In the genomic region with DNA sequence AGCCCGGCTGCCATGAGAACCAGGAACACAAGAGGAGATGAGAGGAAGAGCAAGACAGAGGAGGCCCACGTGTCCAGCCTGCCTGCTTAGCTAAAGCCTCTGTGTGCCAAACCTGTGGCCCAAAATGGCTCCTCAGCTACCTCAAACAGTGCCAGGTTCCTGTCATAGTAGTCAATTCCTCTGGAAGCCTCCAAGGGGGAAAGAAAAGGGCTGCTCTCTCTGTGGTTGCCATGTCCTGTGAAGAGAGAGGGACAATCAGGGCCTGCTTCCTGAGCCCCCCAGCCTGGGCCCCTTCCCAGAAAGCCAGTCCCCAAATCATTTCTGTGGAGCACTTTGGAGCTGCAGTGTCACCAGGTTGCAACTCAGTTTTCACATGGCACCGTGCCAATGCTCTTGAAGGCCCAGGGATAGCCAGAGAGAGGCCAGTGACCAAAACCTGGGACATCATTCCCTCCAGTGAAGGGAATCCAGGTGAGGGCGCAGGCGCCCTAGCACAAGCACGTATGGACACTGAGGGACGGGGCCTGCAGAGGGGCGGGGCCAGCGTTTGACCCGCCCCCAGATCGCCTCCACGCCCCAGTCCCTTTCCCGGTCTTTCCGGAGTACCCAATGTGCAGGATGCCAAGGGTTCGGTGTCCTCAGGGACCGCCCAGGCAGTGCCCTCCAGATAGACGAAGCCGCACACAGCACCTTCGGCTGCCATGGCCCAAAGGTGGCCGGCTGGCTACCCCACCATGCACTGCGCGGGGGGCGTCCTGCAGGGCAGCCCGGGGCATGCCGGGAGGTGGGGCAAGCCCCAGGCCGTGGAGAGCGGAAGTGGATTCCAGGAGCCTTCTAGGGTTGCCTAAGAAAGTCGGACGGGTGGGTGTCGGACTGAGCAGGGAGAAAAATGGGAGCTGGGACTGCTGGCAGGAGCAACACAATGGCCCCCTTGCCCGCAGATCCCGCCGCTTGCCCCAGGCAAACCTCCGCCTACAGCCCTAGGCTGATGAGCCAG, we compare ENCODE assay signal across 17 cellular contexts. TPM values are rescaled to one million over a fixed set of nuclear protein-coding genes. Genes with fewer than 3 reads are reported as not detected.
A peak's percentile ranks its signal among the peaks of the same experiment; 100 is the strongest.
DNase-seq lines count a peak whose midpoint lies in the region; ATAC-seq and TF ChIP-seq lines count a peak whose summit lies in the region.
"Had no signal": no experiment of that assay in that cellular context is flagged by ENCODE, and none has a peak within 500 bp of the region (broad histone marks: within the 10 kb centered on the region; RNA-seq: fewer than 3 reads in every experiment).

No MANE protein-coding gene starts in this region.

- no peak overlapping the region for H3K4me3 ChIP-seq in endodermal cell (ENCODE audit: low read length)
- no peak overlapping the region for H3K4me3 ChIP-seq in lung
- no peak overlapping the region for H3K4me3 ChIP-seq in thyroid gland (replicated peaks in 1 of 3)
- H3K4me3 ChIP-seq: A549, pancreas had no signal

- H3K4me1 ChIP-seq in endodermal cell (ENCODE audit: control insufficient read depth, insufficient read depth, low read length) = peaks cover 16% of the 10 kb centered on the region
- H3K4me1 ChIP-seq in lung (ENCODE audit: control insufficient read depth in 2 of 2, insufficient read depth in 2 of 2, low read length in 2 of 2) = peaks cover 26 to 54% of the 10 kb centered on the region in 2 donors
- peaks cover 47 to 84% of the 10 kb centered on the region in 2 donors for H3K4me1 ChIP-seq in thyroid gland

- peaks cover 31% of the 10 kb centered on the region for H3K36me3 Mint-ChIP-seq in endodermal cell (ENCODE audit: low read depth)

- DNase-seq in NCI-H2196 (lab: John Stamatoyannopoulos, UW; ENCODE audit: unreplicated experiment) (peak; percentile 32), NCI-H2196 treated with DMSO at 0.1 percent for 48 hours (lab: John Stamatoyannopoulos, UW; ENCODE audit: unreplicated experiment) (no peak), endodermal cell (peak; percentile 65), lung (ENCODE audit: low spot score) (no peak), thyroid gland (peak; percentile 61 to 69), putamen (ENCODE audit: low spot score) (no peak), epidermal melanocyte (ENCODE audit: insufficient read length, low spot score) (no peak)
- DNase-seq: activated CD8-positive, alpha-beta T cell treated with anti-CD3 and anti-CD28 coated beads, Interleukin-2, amount 10 ng/mL, durations not matched to agents 7 days and 5 days; activated naive CD4-positive, alpha-beta T cell treated with Interleukin-2 at 50 U/mL for 16 hours; GOT3; NCI-H2029; OCI-M1 had no signal

- intact Hi-C loops in thyroid gland (cut with DNase I) = no loop called here

- H3K27me3 ChIP-seq in endodermal cell (ENCODE audit: control insufficient read depth, insufficient read depth, low read length, poor library complexity, severe bottlenecking) (no peaks in the 10 kb centered on the region), lung (ENCODE audit: control insufficient read depth, insufficient read depth) (no peaks in the 10 kb centered on the region), thyroid gland (no peaks in the 10 kb centered on the region)
- H3K27me3 ChIP-seq: pancreas had no signal

- WGBS in endodermal cell (ENCODE audit: insufficient coverage in 1 of 2, insufficient read length in 1 of 2), 2 experiments = 92 to 94% methylated on average over 27 to 34 of the region's 34 CpGs
- WGBS in lung, 2 donors = 59 to 75% methylated on average over 34 of the region's 34 CpGs
- WGBS in thyroid gland, 2 donors = 65 to 77% methylated on average over 19 to 30 of the region's 34 CpGs

- H3K9me3 ChIP-seq in endodermal cell (ENCODE audit: control insufficient read depth, low read length) (no peaks in the 10 kb centered on the region), lung (ENCODE audit: control insufficient read depth in 2 of 2, insufficient read depth in 1 of 2, low read length in 1 of 2) (no peaks in the 10 kb centered on the region), thyroid gland (no peaks in the 10 kb centered on the region)
- H3K9me3 ChIP-seq: A549, pancreas had no signal

- H3K9ac ChIP-seq in endodermal cell (ENCODE audit: extremely low read depth, low read length, poor library complexity, severe bottlenecking) = no peak overlapping the region

- peaks cover 15% of the 10 kb centered on the region for H3K4me1 Mint-ChIP-seq in endodermal cell

- no peak overlapping the region for H3K27ac ChIP-seq in endodermal cell (ENCODE audit: low read depth, low read length)
- peak overlapping the region; percentile 48 to 54 for H3K27ac ChIP-seq in lung (ENCODE audit: low read depth in 1 of 2, low read length in 1 of 2)
- peak overlapping the region in 2 of 3 donors; percentile 29 to 30 for H3K27ac ChIP-seq in thyroid gland
- H3K27ac ChIP-seq: A549, pancreas had no signal

- ATAC-seq in lung (ENCODE audit: insufficient read depth, low FRiP score) (no peak), HG03460 (IDR thresholded peaks at IDR 0.05; ENCODE audit: unreplicated experiment) (no peak)
- ATAC-seq: A549; activated CD8-positive, alpha-beta T cell treated with anti-CD3 and anti-CD28 coated beads, Interleukin-2, amount 10 ng/mL, durations not matched to agents 7 days and 5 days; pancreas had no signal

- no peak for TF ChIP-seq POLR2A in thyroid gland (IDR thresholded peaks at IDR 0.05)

- no peak overlapping the region for H3K27ac Mint-ChIP-seq in endodermal cell
- H3K27ac Mint-ChIP-seq: T-helper 1 cell treated with Interleukin-12 subunit alpha and Interleukin-12 subunit beta and Interleukin-4 antibody, amounts not matched to agents 30 μg/mL and 1 μg/mL, for 36 hours had no signal

- H3K9me3 Mint-ChIP-seq in endodermal cell = no peaks in the 10 kb centered on the region
- H3K9me3 Mint-ChIP-seq: T-helper 1 cell treated with Interleukin-12 subunit alpha and Interleukin-12 subunit beta and Interleukin-4 antibody, amounts not matched to agents 30 μg/mL and 1 μg/mL, for 36 hours; type B pancreatic cell had no signal

- H3K36me3 ChIP-seq in endodermal cell (ENCODE audit: control insufficient read depth, insufficient read depth, low read length) (peaks cover 46% of the 10 kb centered on the region), lung (ENCODE audit: control insufficient read depth in 2 of 2, insufficient read depth in 2 of 2, low read length in 2 of 2) (peaks cover 0 to 24% of the 10 kb centered on the region in 2 donors), thyroid gland (peaks cover 21 to 22% of the 10 kb centered on the region in 2 donors)

- H3K4me3 Mint-ChIP-seq in endodermal cell = peak overlapping the region; percentile 29
- H3K4me3 Mint-ChIP-seq: activated CD8-positive, alpha-beta T cell treated with anti-CD3 and anti-CD28 coated beads, Interleukin-2, amount 10 ng/mL, durations not matched to agents 7 days and 5 days; T-helper 1 cell treated with Interleukin-12 subunit alpha and Interleukin-12 subunit beta and Interleukin-4 antibody, amounts not matched to agents 30 μg/mL and 1 μg/mL, for 36 hours; type B pancreatic cell had no signal

- TF ChIP-seq CTCF in endodermal cell (conservative IDR thresholded peaks at IDR 0.05) (no peak), lung (IDR thresholded peaks at IDR 0.05; ENCODE audit: control extremely low read depth, extremely low read depth) (no peak), thyroid gland (IDR thresholded peaks at IDR 0.05) (no peak)

- H3K27me3 Mint-ChIP-seq in endodermal cell (ENCODE audit: insufficient read depth) = peaks cover 2% of the 10 kb centered on the region

RNA-seq across cellular contexts. Expression of a gene that starts 4.8 kb away (rescaled TPM):
- total RNA-seq in endodermal cell (10 to 100 TPM; 37.9 to 43.4 TPM), lung (100 to 1,000 TPM in 1 of 2 donors, 10 to 100 TPM in 1; 91.9 to 103 TPM), thyroid gland (10 to 100 TPM; 47.0 to 65.1 (median 51.7) TPM)
- 21.2 TPM for polyA plus RNA-seq in endodermal cell (2013, experiment 1 of 2)
- polyA plus RNA-seq in endodermal cell (2013, experiment 2 of 2) = 18.5 TPM
- polyA plus RNA-seq in lung = 10 to 100 TPM; 32.9 to 39.8 TPM

RNA-seq across cellular contexts. Expression of a gene that starts 16.7 kb away (rescaled TPM):
- total RNA-seq in endodermal cell (1 to 10 TPM; 2.9 to 3.5 TPM), lung (under 1 TPM; 0.40 to 0.51 TPM), thyroid gland (under 1 TPM in 2 of 4 donors, not detected in 2; 0.11 to 0.40 TPM)
- polyA plus RNA-seq in endodermal cell (2013, experiment 1 of 2) = not detected
- polyA plus RNA-seq in endodermal cell (2013, experiment 2 of 2) = not detected
- polyA plus RNA-seq in lung = under 1 TPM in 1 of 2 donors, not detected in 1; 0.16 TPM
- total RNA-seq: activated CD8-positive, alpha-beta T cell treated with anti-CD3 and anti-CD28 coated beads, Interleukin-2, amount 10 ng/mL, durations not matched to agents 7 days and 5 days had no signal
- polyA plus RNA-seq: A549, pancreas had no signal

RNA-seq across cellular contexts. Expression of a gene that starts 19.7 kb away (rescaled TPM):
- total RNA-seq in endodermal cell (10 to 100 TPM in 1 of 2 donors, 1 to 10 TPM in 1; 8.4 to 14.3 TPM), lung (10 to 100 TPM in 1 of 2 donors, 1 to 10 TPM in 1; 8.4 to 43.9 TPM), thyroid gland (10 to 100 TPM in 3 of 4 donors, 1 to 10 TPM in 1; 9.9 to 16.4 (median 13.4) TPM)
- 8.7 TPM for polyA plus RNA-seq in endodermal cell (2013, experiment 1 of 2)
- polyA plus RNA-seq in endodermal cell (2013, experiment 2 of 2) = 9.7 TPM
- polyA plus RNA-seq in lung = 10 to 100 TPM; 11.8 to 32.1 TPM

RNA-seq across cellular contexts. Expression of a gene that starts 27.0 kb away (rescaled TPM):
- total RNA-seq in endodermal cell (10 to 100 TPM; 15.5 to 16.5 TPM), lung (10 to 100 TPM; 36.6 to 94.9 TPM), thyroid gland (10 to 100 TPM; 22.9 to 39.7 (median 32.5) TPM)
- 15.1 TPM for polyA plus RNA-seq in endodermal cell (2013, experiment 1 of 2)
- 16.7 TPM for polyA plus RNA-seq in endodermal cell (2013, experiment 2 of 2)
- polyA plus RNA-seq in lung = 100 to 1,000 TPM; 129 to 186 TPM

RNA-seq across cellular contexts. Expression of a gene that starts 32.0 kb away (rescaled TPM):
- 1 to 10 TPM in 1 of 2 donors, under 1 TPM in 1; 0.66 to 2.3 TPM for total RNA-seq in endodermal cell
- 1.6 TPM for polyA plus RNA-seq in endodermal cell (2013, experiment 1 of 2)
- polyA plus RNA-seq in endodermal cell (2013, experiment 2 of 2) = 1.1 TPM
- total RNA-seq in lung = 1 to 10 TPM in 1 of 2 donors, not detected in 1; 2.0 TPM
- 1 to 10 TPM; 1.0 to 2.5 TPM for polyA plus RNA-seq in lung
- total RNA-seq in thyroid gland = under 1 TPM in 2 of 4 donors, not detected in 2; 0.34 to 0.94 TPM

Comparison
In these comparisons a context has a peak if more than half of its experiments do, and no peak if none do; other contexts are left out.
1. DNase-seq: peak in NCI-H2196 (single experiment), endodermal cell (single experiment) and thyroid gland (2 of 2); none in NCI-H2196 treated with DMSO at 0.1 percent for 48 hours (single experiment), lung (single experiment), putamen (single experiment) and epidermal melanocyte (single experiment).